Comparison of ENCODE assay signal across 1 cellular context in the genomic region with DNA sequence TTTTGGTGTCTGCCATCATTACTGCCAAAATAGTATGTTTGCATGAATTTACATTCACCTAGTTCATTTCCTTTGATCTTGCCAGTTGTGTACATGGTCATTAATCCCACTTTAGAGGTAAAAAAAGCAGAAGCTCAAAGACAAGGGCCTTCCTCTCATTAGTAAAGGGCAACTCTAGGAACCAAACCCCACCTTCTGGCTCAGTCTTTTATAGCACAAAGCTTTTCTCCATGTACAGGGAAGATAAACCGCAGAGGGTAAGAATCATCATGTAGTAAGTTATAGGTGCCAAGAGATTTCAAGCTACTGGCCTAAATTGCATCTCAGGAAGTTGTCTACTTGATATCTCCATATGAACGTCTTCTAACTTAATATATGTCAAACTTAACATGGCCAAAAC.
TF ChIP-seq lines count a peak whose summit lies in the region.

No MANE protein-coding gene starts in this region.

TF ChIP-seq in GM12878, 131 proteins besides CTCF, POLR2A, EP300 and RAD21:
- TF ChIP-seq JUND (IDR thresholded peaks at IDR 0.05; ENCODE audit: low read depth, low read length), result no peak
- no peak for TF ChIP-seq EGR1 (IDR thresholded peaks at IDR 0.05; ENCODE audit: borderline replicate concordance in 1 of 2, low read depth in 2 of 2, low read length in 2 of 2)
- TF ChIP-seq SMC3 (IDR thresholded peaks at IDR 0.05; ENCODE audit: borderline replicate concordance, low read length), result peak; percentile 36; the same call in 1 of the 2 replicates
